In genomic region chr6:14452567-14453527, GRCh38 we compare ENCODE assay signal across 8 cellular contexts.
A peak's percentile ranks its signal among the peaks of the same experiment; 100 is the strongest.
DNase-seq lines count a peak whose midpoint lies in the region; ATAC-seq and TF ChIP-seq lines count a peak whose summit lies in the region.

No MANE protein-coding gene starts in this region.

- peaks cover 0 to 29% (median 13%) of the 10 kb centered on the region in 4 donors for H3K4me1 ChIP-seq in tibial artery

- CTCF ChIA-PET in T-cell (lab: Charles Lee): no interaction called here

- H3K27me3 ChIP-seq in tibial artery: no peaks in the 10 kb centered on the region

- H3K36me3 Mint-ChIP-seq in T-cell (peaks cover 6% of the 10 kb centered on the region), HFFc6 (ENCODE audit: low read depth) (no peaks in the 10 kb centered on the region)
- peaks cover 8% of the 10 kb centered on the region for H3K36me3 Mint-ChIP-seq in activated naive CD8-positive, alpha-beta T cell treated with anti-CD3 and anti-CD28 coated beads, Interleukin-2, amount 10 ng/mL, durations not matched to agents 7 days and 5 days

- intact Hi-C loops in tibial artery (cut with DNase I; ENCODE audit: low total_unique reads): no loop called here

- POLR2A ChIA-PET in T-cell (lab: Charles Lee): no interaction called here
- POLR2A ChIA-PET in activated naive CD8-positive, alpha-beta T cell treated with anti-CD3 and anti-CD28 coated beads, Interleukin-2, amount 10 ng/mL, durations not matched to agents 7 days and 5 days (lab: Charles Lee): interaction anchor here (0.7 to 1.4 kb wide), 5 partner anchors 163 to 1851 kb away, joined by 3 read pairs; no protein-coding TSS in a partner anchor

- TF ChIP-seq CTCF in tibial artery (IDR thresholded peaks at IDR 0.05) (no peak), HFFc6 (IDR thresholded peaks at IDR 0.05) (no peak)

- H3K27ac Mint-ChIP-seq in T-cell: peak overlapping the region; percentile 41 to 67
- H3K27ac Mint-ChIP-seq in activated naive CD8-positive, alpha-beta T cell treated with anti-CD3 and anti-CD28 coated beads, Interleukin-2, amount 10 ng/mL, durations not matched to agents 7 days and 5 days: peak overlapping the region; percentile 81
- H3K27ac Mint-ChIP-seq in HFFc6: no peak overlapping the region

- peaks cover 0 to 6% (median 0%) of the 10 kb centered on the region in 3 donors for H3K9me3 ChIP-seq in tibial artery

- H3K27me3 Mint-ChIP-seq in T-cell (no peaks in the 10 kb centered on the region), HFFc6 (ENCODE audit: insufficient read depth) (peaks cover 7% of the 10 kb centered on the region; the same call in 1 of the 2 replicates)
- no peaks in the 10 kb centered on the region for H3K27me3 Mint-ChIP-seq in activated naive CD8-positive, alpha-beta T cell treated with anti-CD3 and anti-CD28 coated beads, Interleukin-2, amount 10 ng/mL, durations not matched to agents 7 days and 5 days

- H3K4me3 ChIP-seq in tibial artery: no peak overlapping the region

- H3K4me1 Mint-ChIP-seq in T-cell: peaks cover 59 to 63% (median 62%) of the 10 kb centered on the region in 3 donors
- H3K4me1 Mint-ChIP-seq in activated naive CD8-positive, alpha-beta T cell treated with anti-CD3 and anti-CD28 coated beads, Interleukin-2, amount 10 ng/mL, durations not matched to agents 7 days and 5 days: peaks cover 66% of the 10 kb centered on the region
- peaks cover 17% of the 10 kb centered on the region for H3K4me1 Mint-ChIP-seq in HFFc6 (ENCODE audit: low read depth)

- H3K9me3 Mint-ChIP-seq in T-cell (peaks cover 0 to 8% (median 3%) of the 10 kb centered on the region in 3 donors), HFFc6 (peaks cover 5% of the 10 kb centered on the region; the same call in 1 of the 2 replicates)
- H3K9me3 Mint-ChIP-seq in activated naive CD8-positive, alpha-beta T cell treated with anti-CD3 and anti-CD28 coated beads, Interleukin-2, amount 10 ng/mL, durations not matched to agents 7 days and 5 days: peaks cover 5% of the 10 kb centered on the region

- H3K27ac ChIP-seq in tibial artery: no peak overlapping the region

- no peaks in the 10 kb centered on the region for H3K36me3 ChIP-seq in tibial artery

- ATAC-seq in HG02610 (IDR thresholded peaks at IDR 0.05; ENCODE audit: unreplicated experiment) (peak; percentile 80), T-cell (replicated peaks in 1 of 4) (peak; percentile 64 to 84 (median 70))
- peak; percentile 72 for ATAC-seq in activated naive CD8-positive, alpha-beta T cell treated with anti-CD3 and anti-CD28 coated beads, Interleukin-2, amount 10 ng/mL, durations not matched to agents 7 days and 5 days (ENCODE audit: low read depth)

- peak overlapping the region; percentile 37 to 77 (median 53) for H3K4me3 Mint-ChIP-seq in T-cell
- peak overlapping the region; percentile 36 for H3K4me3 Mint-ChIP-seq in activated naive CD8-positive, alpha-beta T cell treated with anti-CD3 and anti-CD28 coated beads, Interleukin-2, amount 10 ng/mL, durations not matched to agents 7 days and 5 days
- H3K4me3 Mint-ChIP-seq in HFFc6: no peak overlapping the region

- peak in 32 of 34 experiments; percentile 5 to 72 (median 36) for DNase-seq in T-cell
- DNase-seq in activated naive CD8-positive, alpha-beta T cell treated with anti-CD3 and anti-CD28 coated beads, Interleukin-2, amount 10 ng/mL, durations not matched to agents 7 days and 5 days: peak; percentile 55
- peak; percentile 27 to 78 for DNase-seq in stimulated activated CD8-positive, alpha-beta memory T cell treated with anti-CD3 and anti-CD28 coated beads, Interleukin-7, amount 100 ng/mL, for 48 hours (ENCODE audit: extremely low read depth in 1 of 2, low read depth in 1 of 2)
- no peak for DNase-seq in NCI-H82 treated with DMSO at 0.1 percent for 48 hours (lab: John Stamatoyannopoulos, UW; ENCODE audit: unreplicated experiment)
- no peak for DNase-seq in tibial artery
- DNase-seq in HFFc6: no peak
- no peak for DNase-seq in dermis blood vessel endothelial cell

Comparison
In these comparisons a context has a peak if more than half of its experiments do, and no peak if none do; other contexts are left out.
1. DNase-seq: peak in T-cell (32 of 34), activated naive CD8-positive, alpha-beta T cell treated with anti-CD3 and anti-CD28 coated beads, Interleukin-2, amount 10 ng/mL, durations not matched to agents 7 days and 5 days (single experiment) and stimulated activated CD8-positive, alpha-beta memory T cell treated with anti-CD3 and anti-CD28 coated beads, Interleukin-7, amount 100 ng/mL, for 48 hours (2 of 2); none in NCI-H82 treated with DMSO at 0.1 percent for 48 hours (single experiment), tibial artery (0 of 2), HFFc6 (single experiment) and dermis blood vessel endothelial cell (single experiment).
2. Peak in every context shown above with its lines, with median percentiles within 50 percentile points of each other: ATAC-seq.